Comparison of ENCODE assay signal across 32 cellular contexts in the genomic region with DNA sequence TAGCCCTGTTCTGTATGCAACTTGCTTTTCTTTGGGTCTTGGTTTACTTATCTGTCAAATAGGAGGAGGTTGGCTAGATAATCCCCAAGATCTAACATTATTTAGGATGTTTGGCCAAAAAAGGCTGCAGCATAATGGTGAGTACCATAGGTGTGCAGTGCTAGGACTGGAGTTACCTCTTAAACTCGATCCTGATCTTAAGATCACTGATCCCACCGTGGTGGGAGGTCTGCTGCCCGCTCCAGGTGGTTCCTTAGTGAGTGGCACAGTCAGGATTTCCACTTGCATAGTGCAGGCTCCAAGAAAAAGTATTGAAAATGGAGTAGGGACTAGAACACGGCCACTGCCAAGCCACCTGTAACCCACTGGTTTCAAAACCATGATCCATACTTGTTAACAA.
A peak's percentile ranks its signal among the peaks of the same experiment; 100 is the strongest.
DNase-seq lines count a peak whose midpoint lies in the region; ATAC-seq, FAIRE-seq and TF ChIP-seq lines count a peak whose summit lies in the region.
"Had no signal": no experiment of that assay in that cellular context is flagged by ENCODE, and none has a peak within 500 bp of the region (broad histone marks: within the 10 kb centered on the region; RNA-seq: fewer than 3 reads in every experiment).

No MANE protein-coding gene starts in this region.

- peak overlapping the region in 1 of 2 experiments; percentile 59; a peak in 2 of 4 replicates for H3K9ac ChIP-seq in K562 (ENCODE audit: insufficient read depth in 1 of 2, low read depth in 2 of 2, low read length in 2 of 2)
- H3K9ac ChIP-seq: BLaER1; BLaER1 treated with 17β-estradiol and CSF1 and Interleukin-3, amounts not matched to agents 10 nM and 100 nM had no signal

- no peak for TF ChIP-seq EP300 in K562 (IDR thresholded peaks at IDR 0.05; ENCODE audit: low read length)

- intact Hi-C loops in K562 (cut with micrococcal nuclease), result loop anchor here (2.0 kb wide), 1 partner anchor 68 kb away; a partner anchor contains a TSS
- intact Hi-C loops in activated CD4-positive, alpha-beta T cell treated with anti-CD3 and anti-CD28 coated beads, Interleukin-2, amount 10 ng/mL, durations not matched to agents 24 days and 14 days (cut with micrococcal nuclease), result loop anchor here (5.0 kb wide), 1 partner anchor 65 kb away; a partner anchor contains a TSS

- WGBS in K562 (ENCODE audit: insufficient coverage, low coverage, missing lambda C conversion rate), result 76% methylated on average over 4 of the region's 4 CpGs

- TF ChIP-seq POLR2A in K562 (conservative IDR thresholded peaks at IDR 0.05), result no peak

- no TSS peak for BruUV-seq in K562 (replicated peaks; lab: Mats Ljungman, UMichigan)

- H3K27me3 Mint-ChIP-seq in CD8-positive, alpha-beta memory T cell, result no peaks in the 10 kb centered on the region
- peaks cover 3% of the 10 kb centered on the region for H3K27me3 Mint-ChIP-seq in activated CD4-positive, alpha-beta T cell treated with anti-CD3 and anti-CD28 coated beads, Interleukin-2, amount 10 ng/mL, durations not matched to agents 24 days and 14 days
- H3K27me3 Mint-ChIP-seq: B cell; CD4-positive, alpha-beta memory T cell; CD4-positive, alpha-beta T cell; CD4-positive, CD25-positive, alpha-beta regulatory T cell had no signal

- no peak overlapping the region for H3K27ac Mint-ChIP-seq in CD8-positive, alpha-beta memory T cell
- H3K27ac Mint-ChIP-seq in stimulated activated effector memory CD8-positive, alpha-beta T cell treated with anti-CD3 and anti-CD28 coated beads, Interleukin-12 subunit alpha, Interleukin-12 subunit beta, amount 100 ng/mL, for 72 hours, result no peak overlapping the region
- no peak overlapping the region for H3K27ac Mint-ChIP-seq in activated CD4-positive, alpha-beta T cell treated with anti-CD3 and anti-CD28 coated beads, Interleukin-2, amount 10 ng/mL, durations not matched to agents 24 days and 14 days
- H3K27ac Mint-ChIP-seq: B cell; CD4-positive, alpha-beta memory T cell; CD4-positive, alpha-beta T cell; CD8-positive, alpha-beta T cell had no signal

- TF ChIP-seq RAD21 in K562 (CRISPR knock-in tag; conservative IDR thresholded peaks at IDR 0.05 in 1 of 2, IDR thresholded peaks at IDR 0.05 in 1 of 2), result no peak

- no peak overlapping the region for H3K4me3 ChIP-seq in CD8-positive, alpha-beta memory T cell (ENCODE audit: low read length)
- no peak overlapping the region for H3K4me3 ChIP-seq in K562
- H3K4me3 ChIP-seq: A549; BLaER1; BLaER1 treated with 17β-estradiol and CSF1 and Interleukin-3, amounts not matched to agents 10 nM and 100 nM had no signal

- ATAC-seq in K562, result no peak
- ATAC-seq in stimulated activated effector memory CD8-positive, alpha-beta T cell treated with anti-CD3 and anti-CD28 coated beads, Interleukin-12 subunit alpha, Interleukin-12 subunit beta, amount 100 ng/mL, for 72 hours, result no peak
- ATAC-seq: A549; CD8-positive, alpha-beta T cell had no signal

- H3K9me3 Mint-ChIP-seq in CD8-positive, alpha-beta memory T cell, result no peaks in the 10 kb centered on the region
- no peaks in the 10 kb centered on the region for H3K9me3 Mint-ChIP-seq in stimulated activated effector memory CD8-positive, alpha-beta T cell treated with anti-CD3 and anti-CD28 coated beads, Interleukin-12 subunit alpha, Interleukin-12 subunit beta, amount 100 ng/mL, for 72 hours
- H3K9me3 Mint-ChIP-seq in activated CD4-positive, alpha-beta T cell treated with anti-CD3 and anti-CD28 coated beads, Interleukin-2, amount 10 ng/mL, durations not matched to agents 24 days and 14 days, result no peaks in the 10 kb centered on the region
- H3K9me3 Mint-ChIP-seq: CD14-positive monocyte; CD4-positive, alpha-beta memory T cell; CD4-positive, alpha-beta T cell; CD4-positive, CD25-positive, alpha-beta regulatory T cell; CD8-positive, alpha-beta T cell had no signal

- POLR2A ChIA-PET in CD8-positive, alpha-beta memory T cell (lab: Charles Lee), result no interaction called here
- POLR2A ChIA-PET in K562 (lab: Yijun Ruan, JAX), result interaction anchor here (0.6 to 1.8 kb wide), 2 partner anchors 8 to 382 kb away, joined by 3 to 5 read pairs; no protein-coding TSS in a partner anchor

- peaks cover 7% of the 10 kb centered on the region for H3K36me3 ChIP-seq in CD8-positive, alpha-beta memory T cell (ENCODE audit: insufficient read depth, low read length)
- peaks cover 69% of the 10 kb centered on the region for H3K36me3 ChIP-seq in K562 (ENCODE audit: control insufficient read depth, insufficient read depth, low read length)

- FAIRE-seq in K562 (lab: Jason Lieb, UNC), result no peak
- FAIRE-seq: A204.1, A549, D721Med had no signal

- peaks cover 13 to 31% (median 27%) of the 10 kb centered on the region in 3 donors for H3K4me1 Mint-ChIP-seq in CD8-positive, alpha-beta memory T cell
- peaks cover 14% of the 10 kb centered on the region for H3K4me1 Mint-ChIP-seq in stimulated activated effector memory CD8-positive, alpha-beta T cell treated with anti-CD3 and anti-CD28 coated beads, Interleukin-12 subunit alpha, Interleukin-12 subunit beta, amount 100 ng/mL, for 72 hours
- H3K4me1 Mint-ChIP-seq in activated CD4-positive, alpha-beta T cell treated with anti-CD3 and anti-CD28 coated beads, Interleukin-2, amount 10 ng/mL, durations not matched to agents 24 days and 14 days, result peaks cover 19% of the 10 kb centered on the region

- no peaks in the 10 kb centered on the region for H3K9me1 ChIP-seq in K562 (ENCODE audit: control insufficient read depth, insufficient read depth, low read length)

- H3K4me1 ChIP-seq in CD8-positive, alpha-beta memory T cell (ENCODE audit: insufficient read depth, low read length), result peaks cover 25% of the 10 kb centered on the region
- peaks cover 48 to 69% of the 10 kb centered on the region in 2 experiments for H3K4me1 ChIP-seq in K562 (replicated peaks in 1 of 2; ENCODE audit: control insufficient read depth in 2 of 2, insufficient read depth in 2 of 2, low read length in 2 of 2)
- H3K4me1 ChIP-seq: Caco-2 had no signal

- CTCF ChIA-PET in CD8-positive, alpha-beta memory T cell (lab: Charles Lee), result no interaction called here
- CTCF ChIA-PET in K562 (lab: Yijun Ruan, JAX; ENCODE audit: low intra/inter-chr PET ratio), result no interaction called here

- H3K4me2 ChIP-seq in K562 (ENCODE audit: insufficient read depth, low read length), result no peak overlapping the region
- H3K4me2 ChIP-seq: A549; BLaER1; BLaER1 treated with 17β-estradiol and CSF1 and Interleukin-3, amounts not matched to agents 10 nM and 100 nM had no signal

- DNase-seq in CD8-positive, alpha-beta memory T cell, result no peak
- no peak for DNase-seq in K562 (ENCODE audit: extremely low read depth in 1 of 4, low spot score in 3 of 4)
- DNase-seq in stimulated activated effector memory CD8-positive, alpha-beta T cell treated with anti-CD3 and anti-CD28 coated beads, Interleukin-12 subunit alpha, Interleukin-12 subunit beta, amount 100 ng/mL, for 72 hours (ENCODE audit: low spot score in 2 of 2), result no peak
- DNase-seq in activated CD4-positive, alpha-beta T cell treated with anti-CD3 and anti-CD28 coated beads, Interleukin-2, amount 10 ng/mL, durations not matched to agents 24 days and 14 days, result no peak
- DNase-seq: 8988T; ACHN; AML-193; BE2C; C1 segment of cervical spinal cord; Caco-2; Calu3; CD4-positive, alpha-beta memory T cell; CD4-positive, alpha-beta T cell; CD4-positive, CD25-positive, alpha-beta regulatory T cell; CD8-positive, alpha-beta T cell; COR-L47; DMS 273 treated with DMSO at 0.1 percent for 48 hours; DMS153; DMS53; DMS79; DMS79 treated with DMSO at 0.1 percent for 48 hours; DND-41; EL had no signal

- H3K27me3 ChIP-seq in CD8-positive, alpha-beta memory T cell (ENCODE audit: insufficient read depth, low read length, poor library complexity, severe bottlenecking), result no peaks in the 10 kb centered on the region
- H3K27me3 ChIP-seq in K562 (ENCODE audit: control insufficient read depth in 2 of 2, insufficient read depth in 2 of 2, low read length in 2 of 2), result no peaks in the 10 kb centered on the region
- H3K27me3 ChIP-seq: BE2C had no signal

- H3K36me3 Mint-ChIP-seq in CD8-positive, alpha-beta memory T cell, result peaks cover 0 to 57% (median 16%) of the 10 kb centered on the region in 3 donors
- H3K36me3 Mint-ChIP-seq in stimulated activated effector memory CD8-positive, alpha-beta T cell treated with anti-CD3 and anti-CD28 coated beads, Interleukin-12 subunit alpha, Interleukin-12 subunit beta, amount 100 ng/mL, for 72 hours, result peaks cover 47% of the 10 kb centered on the region
- H3K36me3 Mint-ChIP-seq in activated CD4-positive, alpha-beta T cell treated with anti-CD3 and anti-CD28 coated beads, Interleukin-2, amount 10 ng/mL, durations not matched to agents 24 days and 14 days (ENCODE audit: low read depth), result peaks cover 27% of the 10 kb centered on the region

- in situ Hi-C loops in K562 (cut with MboI), result no loop called here

- peaks cover 36% of the 10 kb centered on the region; the same call in 2 of the 3 replicates for H3K79me2 ChIP-seq in K562 (ENCODE audit: control insufficient read depth, insufficient read depth, low read length)

- H4K20me1 ChIP-seq in K562 (replicated peaks; ENCODE audit: control insufficient read depth, insufficient read depth, low read length), result no peaks in the 10 kb centered on the region

- no peak overlapping the region for H2AFZ ChIP-seq in K562 (ENCODE audit: low read depth, low read length)

- H3K4me3 Mint-ChIP-seq in CD8-positive, alpha-beta memory T cell, result no peak overlapping the region
- H3K4me3 Mint-ChIP-seq in stimulated activated effector memory CD8-positive, alpha-beta T cell treated with anti-CD3 and anti-CD28 coated beads, Interleukin-12 subunit alpha, Interleukin-12 subunit beta, amount 100 ng/mL, for 72 hours, result no peak overlapping the region
- no peak overlapping the region for H3K4me3 Mint-ChIP-seq in activated CD4-positive, alpha-beta T cell treated with anti-CD3 and anti-CD28 coated beads, Interleukin-2, amount 10 ng/mL, durations not matched to agents 24 days and 14 days
- H3K4me3 Mint-ChIP-seq: B cell; CD14-positive monocyte; CD4-positive, alpha-beta memory T cell; CD4-positive, alpha-beta T cell; CD8-positive, alpha-beta T cell had no signal

- peak overlapping the region; percentile 75 for H3K27ac ChIP-seq in CD8-positive, alpha-beta memory T cell (ENCODE audit: low read depth, low read length)
- peak overlapping the region; percentile 89 for H3K27ac ChIP-seq in K562 (ENCODE audit: extremely low read depth, low read depth, low read length)
- H3K27ac ChIP-seq: 22Rv1; A549; BLaER1; BLaER1 treated with 17β-estradiol and CSF1 and Interleukin-3, amounts not matched to agents 10 nM and 100 nM; C4-2B had no signal

- no peaks in the 10 kb centered on the region for H3K9me3 ChIP-seq in CD8-positive, alpha-beta memory T cell (ENCODE audit: low read length)
- no peaks in the 10 kb centered on the region for H3K9me3 ChIP-seq in K562 (replicated peaks; ENCODE audit: control insufficient read depth, insufficient read depth, low read depth, low read length)
- H3K9me3 ChIP-seq: A549; BE2C; BLaER1; BLaER1 treated with 17β-estradiol and CSF1 and Interleukin-3, amounts not matched to agents 10 nM and 100 nM; Caco-2 had no signal

- no peak for TF ChIP-seq CTCF in K562 (IDR thresholded peaks at IDR 0.05 in 2 of 3, conservative IDR thresholded peaks at IDR 0.05 in 1 of 3; ENCODE audit: insufficient read depth in 2 of 3, low read depth in 1 of 3, low read length in 3 of 3)

TF ChIP-seq in K562, 482 proteins besides CTCF, POLR2A, EP300 and RAD21 (continues in another document):
- TF ChIP-seq ARID1B (IDR thresholded peaks at IDR 0.05) (no peak), ZNF143 (CRISPR knock-in tag; IDR thresholded peaks at IDR 0.05) (0 out of 2 replicates have a peak, but pooled peaks have one; percentile 23)
